Comparison of ENCODE assay signal across 10 cellular contexts in genomic region chr11:93738647-93739081, GRCh38. TPM values are rescaled to one million over a fixed set of nuclear protein-coding genes. Genes with fewer than 3 reads are reported as not detected.
A peak's percentile ranks its signal among the peaks of the same experiment; 100 is the strongest.
DNase-seq lines count a peak whose midpoint lies in the region; ATAC-seq and TF ChIP-seq lines count a peak whose summit lies in the region.
"Had no signal": no experiment of that assay in that cellular context is flagged by ENCODE, and none has a peak within 500 bp of the region (broad histone marks: within the 10 kb centered on the region; RNA-seq: fewer than 3 reads in every experiment).

No MANE protein-coding gene starts in this region.

- H3K4me3 Mint-ChIP-seq in activated naive CD8-positive, alpha-beta T cell treated with anti-CD3 and anti-CD28 coated beads, Interleukin-2, amount 10 ng/mL, durations not matched to agents 7 days and 5 days, result peak overlapping the region; percentile 99
- peak overlapping the region; percentile 82 to 100 (median 100) for H3K4me3 Mint-ChIP-seq in immature natural killer cell

- no peaks in the 10 kb centered on the region; the same call in 1 of the 2 replicates for H3K9me3 ChIP-seq in AG04450 (ENCODE audit: control insufficient read depth, insufficient read depth, low read length)

- no peaks in the 10 kb centered on the region for H3K27me3 Mint-ChIP-seq in activated naive CD8-positive, alpha-beta T cell treated with anti-CD3 and anti-CD28 coated beads, Interleukin-2, amount 10 ng/mL, durations not matched to agents 7 days and 5 days
- peaks cover 11 to 16% (median 12%) of the 10 kb centered on the region in 3 donors for H3K27me3 Mint-ChIP-seq in immature natural killer cell (ENCODE audit: low read depth in 3 of 3)

- DNase-seq in AG04450 (ENCODE audit: low read depth, low spot score) (no peak), HFF-Myc (ENCODE audit: extremely low read depth, low read depth) (no peak), immature natural killer cell (no peak), midbrain (lab: John Stamatoyannopoulos, UW) (no peak), cortex of kidney (lab: John Stamatoyannopoulos, UW) (no peak), NOMO-1 (lab: John Stamatoyannopoulos, UW; ENCODE audit: unreplicated experiment in 2 of 2) (no peak), LoVo (ENCODE audit: low spot score) (no peak)
- no peak for DNase-seq in activated naive CD8-positive, alpha-beta T cell treated with anti-CD3 and anti-CD28 coated beads, Interleukin-2, amount 10 ng/mL, durations not matched to agents 7 days and 5 days
- DNase-seq: activated CD4-positive, alpha-beta T cell treated with anti-CD3 and anti-CD28 coated beads for 48 hours; occipital lobe had no signal

- H3K4me3 ChIP-seq in AG04450 (ENCODE audit: low read depth, low read length) (peak overlapping the region; percentile 74), HFF-Myc (replicated peaks; ENCODE audit: low read depth, low read length) (peak overlapping the region; percentile 90)

- H3K36me3 Mint-ChIP-seq in activated naive CD8-positive, alpha-beta T cell treated with anti-CD3 and anti-CD28 coated beads, Interleukin-2, amount 10 ng/mL, durations not matched to agents 7 days and 5 days, result peaks cover 49% of the 10 kb centered on the region
- H3K36me3 Mint-ChIP-seq in immature natural killer cell, result peaks cover 15 to 44% (median 20%) of the 10 kb centered on the region in 3 donors

- H3K4me1 Mint-ChIP-seq in activated naive CD8-positive, alpha-beta T cell treated with anti-CD3 and anti-CD28 coated beads, Interleukin-2, amount 10 ng/mL, durations not matched to agents 7 days and 5 days, result peaks cover 46% of the 10 kb centered on the region
- H3K4me1 Mint-ChIP-seq in immature natural killer cell, result peaks cover 65 to 89% of the 10 kb centered on the region in 2 donors

- ATAC-seq in activated naive CD8-positive, alpha-beta T cell treated with anti-CD3 and anti-CD28 coated beads, Interleukin-2, amount 10 ng/mL, durations not matched to agents 7 days and 5 days (ENCODE audit: low read depth), result no peak

- CTCF ChIA-PET in AG04450 (lab: Charles Lee), result interaction anchor here (1.2 kb wide), 1 partner anchor 45 kb away, joined by 4 read pairs; the partner anchor contains the start of gene MED17

- no peak overlapping the region for H3K27ac ChIP-seq in AG04450 (ENCODE audit: low read depth, low read length)

- H3K9me3 Mint-ChIP-seq in activated naive CD8-positive, alpha-beta T cell treated with anti-CD3 and anti-CD28 coated beads, Interleukin-2, amount 10 ng/mL, durations not matched to agents 7 days and 5 days, result no peaks in the 10 kb centered on the region
- H3K9me3 Mint-ChIP-seq in immature natural killer cell, result no peaks in the 10 kb centered on the region

- peak overlapping the region; percentile 70 for H3K27ac Mint-ChIP-seq in activated naive CD8-positive, alpha-beta T cell treated with anti-CD3 and anti-CD28 coated beads, Interleukin-2, amount 10 ng/mL, durations not matched to agents 7 days and 5 days
- peak overlapping the region; percentile 75 to 100 (median 88) for H3K27ac Mint-ChIP-seq in immature natural killer cell

- POLR2A ChIA-PET in AG04450 (lab: Yijun Ruan, JAX), result interaction anchor here (0.5 to 5.0 kb wide), 2 partner anchors 24 to 45 kb away, joined by 3 to 80 read pairs; partner anchors contain the start of gene MED17
- POLR2A ChIA-PET in activated naive CD8-positive, alpha-beta T cell treated with anti-CD3 and anti-CD28 coated beads, Interleukin-2, amount 10 ng/mL, durations not matched to agents 7 days and 5 days (lab: Charles Lee), result interaction anchor here (0.8 to 5.5 kb wide), 4 partner anchors 10 to 390 kb away, joined by 3 to 113 read pairs (median 3); partner anchors contain the start of genes MED17 and PANX1

- H3K27me3 ChIP-seq in AG04450 (ENCODE audit: control insufficient read depth, insufficient read depth, low read length), result no peaks in the 10 kb centered on the region

- TF ChIP-seq CTCF in AG04450 (IDR thresholded peaks at IDR 0.05; ENCODE audit: low read depth, low read length) (no peak), HFF-Myc (IDR thresholded peaks at IDR 0.05; ENCODE audit: low read depth, low read length, missing control alignments) (no peak)

RNA-seq across cellular contexts. Expression of gene TAF1D, which starts 2.6 kb away (rescaled TPM):
- polyA plus RNA-seq in AG04450 (2011; rRNA removed) (106 and 151 TPM in 2 replicates), immature natural killer cell (10 to 100 TPM; 10.3 to 21.3 (median 16.2) TPM)
- 51.2 and 87.5 TPM in 2 replicates for polyA minus RNA-seq in AG04450 (2011; rRNA and poly(A)+ RNA removed)
- 100 to 1,000 TPM; 172 to 178 TPM for total RNA-seq in activated naive CD8-positive, alpha-beta T cell treated with anti-CD3 and anti-CD28 coated beads, Interleukin-2, amount 10 ng/mL, durations not matched to agents 7 days and 5 days

RNA-seq across cellular contexts. Expression of gene C11orf54, which starts 2.8 kb away (rescaled TPM):
- 21.2 and 28.0 TPM in 2 replicates for polyA plus RNA-seq in AG04450 (2011; rRNA removed)
- 5.6 and 8.9 TPM in 2 replicates for polyA minus RNA-seq in AG04450 (2011; rRNA and poly(A)+ RNA removed)
- total RNA-seq in activated naive CD8-positive, alpha-beta T cell treated with anti-CD3 and anti-CD28 coated beads, Interleukin-2, amount 10 ng/mL, durations not matched to agents 7 days and 5 days, result 10 to 100 TPM; 20.6 to 29.2 TPM
- polyA plus RNA-seq in immature natural killer cell, result 10 to 100 TPM; 16.8 to 23.7 (median 21.2) TPM

RNA-seq across cellular contexts. Expression of gene MED17, which starts 45.4 kb away (rescaled TPM):
- polyA plus RNA-seq in AG04450 (2011; rRNA removed) (18.6 and 23.1 TPM in 2 replicates), immature natural killer cell (10 to 100 TPM in 1 of 3 donors, 1 to 10 TPM in 2; 8.2 to 24.5 (median 8.8) TPM)
- 13.2 and 21.7 TPM in 2 replicates for polyA minus RNA-seq in AG04450 (2011; rRNA and poly(A)+ RNA removed)
- total RNA-seq in activated naive CD8-positive, alpha-beta T cell treated with anti-CD3 and anti-CD28 coated beads, Interleukin-2, amount 10 ng/mL, durations not matched to agents 7 days and 5 days, result 10 to 100 TPM; 43.0 to 44.8 TPM
